16 cellular contexts compared by ENCODE assay signal in genomic region chr4:144721994-144722393, GRCh38.
DNase-seq lines count a peak whose midpoint lies in the region; ATAC-seq and TF ChIP-seq lines count a peak whose summit lies in the region.
"Had no signal": no experiment of that assay in that cellular context is flagged by ENCODE, and none has a peak within 500 bp of the region (broad histone marks: within the 10 kb centered on the region; RNA-seq: fewer than 3 reads in every experiment).

No MANE protein-coding gene starts in this region.

- H3K27ac ChIP-seq in IMR-90 (ENCODE audit: insufficient read depth, low read length), result no peak overlapping the region
- H3K27ac ChIP-seq: BLaER1 treated with 17β-estradiol and CSF1 and Interleukin-3, amounts not matched to agents 10 nM and 100 nM had no signal

- CTCF ChIA-PET in IMR-90 (lab: Yijun Ruan, JAX), result no interaction called here

- no peak overlapping the region for H2AK5ac ChIP-seq in IMR-90 (ENCODE audit: low read depth, low read length)

- no peaks in the 10 kb centered on the region for H3K9me3 ChIP-seq in IMR-90 (ENCODE audit: control insufficient read depth, insufficient read depth, low read length)
- H3K9me3 ChIP-seq: BLaER1 treated with 17β-estradiol and CSF1 and Interleukin-3, amounts not matched to agents 10 nM and 100 nM had no signal

- H3K4ac ChIP-seq in IMR-90 (ENCODE audit: low read depth, low read length), result no peak overlapping the region

- dilution Hi-C loops in IMR-90 (cut with HindIII; ENCODE audit: low sequenced_read_pairs, unreplicated experiment), result no loop called here

- no peaks in the 10 kb centered on the region for H3K36me3 Mint-ChIP-seq in osteocyte (ENCODE audit: unreplicated experiment)
- no peaks in the 10 kb centered on the region for H3K36me3 Mint-ChIP-seq in T-helper 2 cell treated with Interferon-gamma antibody and Interleukin-4, amounts not matched to agents 5 μg/mL and 100 μg/mL, for 36 hours (ENCODE audit: low read depth)
- H3K36me3 Mint-ChIP-seq: CD8-positive, alpha-beta T cell had no signal

- no peak overlapping the region for H3K4me3 ChIP-seq in IMR-90 (ENCODE audit: insufficient read depth, low read depth, low read length)
- H3K4me3 ChIP-seq: BLaER1 treated with 17β-estradiol and CSF1 and Interleukin-3, amounts not matched to agents 10 nM and 100 nM; GM12878; GM23338 had no signal

- no TSS peak for BruUV-seq in IMR-90 (replicated peaks; lab: Mats Ljungman, UMichigan)

- H3K18ac ChIP-seq in IMR-90 (ENCODE audit: low read depth, low read length), result no peak overlapping the region

- H3K4me1 Mint-ChIP-seq in osteocyte (ENCODE audit: unreplicated experiment), result peaks cover 18% of the 10 kb centered on the region
- no peaks in the 10 kb centered on the region for H3K4me1 Mint-ChIP-seq in T-helper 2 cell treated with Interferon-gamma antibody and Interleukin-4, amounts not matched to agents 5 μg/mL and 100 μg/mL, for 36 hours (ENCODE audit: low read depth)
- H3K4me1 Mint-ChIP-seq: B cell had no signal

- H3K9ac ChIP-seq in IMR-90 (ENCODE audit: low read depth, low read length), result no peak overlapping the region
- H3K9ac ChIP-seq: BLaER1 treated with 17β-estradiol and CSF1 and Interleukin-3, amounts not matched to agents 10 nM and 100 nM had no signal

- intact Hi-C loops in IMR-90 (cut with micrococcal nuclease) (no loop called here), posterior vena cava (cut with DNase I) (no loop called here)

- H4K5ac ChIP-seq in IMR-90 (ENCODE audit: low read depth, low read length), result no peak overlapping the region

- H3K4me1 ChIP-seq in IMR-90 (ENCODE audit: control insufficient read depth, insufficient read depth, low read length), result no peaks in the 10 kb centered on the region
- H3K4me1 ChIP-seq: BLaER1 treated with 17β-estradiol and CSF1 and Interleukin-3, amounts not matched to agents 10 nM and 100 nM had no signal

- DNase-seq in IMR-90, result no peak
- DNase-seq in dedifferentiated amniotic fluid mesenchymal stem cell (ENCODE audit: extremely low spot score), result peak; percentile 34
- DNase-seq in osteocyte (ENCODE audit: extremely low spot score, unreplicated experiment), result no peak
- no peak for DNase-seq in posterior vena cava (ENCODE audit: low spot score)
- DNase-seq in T-helper 2 cell treated with Interferon-gamma antibody and Interleukin-4, amounts not matched to agents 5 μg/mL and 100 μg/mL, for 36 hours (ENCODE audit: low spot score), result no peak
- DNase-seq in stimulated activated CD8-positive, alpha-beta memory T cell treated with anti-CD3 and anti-CD28 coated beads, Interleukin-4, amount 100 ng/mL, for 48 hours, result no peak
- no peak for DNase-seq in mucosa of gallbladder (ENCODE audit: low spot score)
- DNase-seq: Calu3; CD8-positive, alpha-beta T cell; DMS79 treated with DMSO at 0.1 percent for 48 hours; EL; HCEC 1CT had no signal

- H3K79me1 ChIP-seq in IMR-90 (ENCODE audit: low read depth in 1 of 2, low read length in 2 of 2), result no peaks in the 10 kb centered on the region

- no peak overlapping the region for H3K4me3 Mint-ChIP-seq in osteocyte (ENCODE audit: unreplicated experiment)
- no peak overlapping the region for H3K4me3 Mint-ChIP-seq in T-helper 2 cell treated with Interferon-gamma antibody and Interleukin-4, amounts not matched to agents 5 μg/mL and 100 μg/mL, for 36 hours
- H3K4me3 Mint-ChIP-seq: B cell; CD8-positive, alpha-beta T cell; GM23338 had no signal

- no peaks in the 10 kb centered on the region for H3K27me3 ChIP-seq in IMR-90 (ENCODE audit: control insufficient read depth, insufficient read depth, low read length)
- H3K27me3 ChIP-seq: BLaER1 treated with 17β-estradiol and CSF1 and Interleukin-3, amounts not matched to agents 10 nM and 100 nM had no signal

- no peaks in the 10 kb centered on the region for H3K36me3 ChIP-seq in IMR-90 (ENCODE audit: control insufficient read depth, insufficient read depth, low read length)
- H3K36me3 ChIP-seq: BLaER1 treated with 17β-estradiol and CSF1 and Interleukin-3, amounts not matched to agents 10 nM and 100 nM had no signal

- no peak overlapping the region for H3K56ac ChIP-seq in IMR-90 (ENCODE audit: extremely low read depth, insufficient read depth, low read length)

- no peak overlapping the region for H2BK120ac ChIP-seq in IMR-90 (ENCODE audit: low read depth, low read length)

- H3K9me3 Mint-ChIP-seq in osteocyte (ENCODE audit: unreplicated experiment), result no peaks in the 10 kb centered on the region
- H3K9me3 Mint-ChIP-seq in T-helper 2 cell treated with Interferon-gamma antibody and Interleukin-4, amounts not matched to agents 5 μg/mL and 100 μg/mL, for 36 hours, result no peaks in the 10 kb centered on the region
- H3K9me3 Mint-ChIP-seq: CD8-positive, alpha-beta T cell; GM23338 had no signal

- no peak overlapping the region for H3K23ac ChIP-seq in IMR-90 (ENCODE audit: low read depth, low read length)

- H3K9me1 ChIP-seq in IMR-90 (ENCODE audit: insufficient read depth, low read length), result no peaks in the 10 kb centered on the region

- no peak for ATAC-seq in IMR-90 (ENCODE audit: low read depth)
- ATAC-seq: CD8-positive, alpha-beta T cell; GM12878; GM23338 had no signal

- H3K27ac Mint-ChIP-seq in osteocyte (ENCODE audit: unreplicated experiment), result peak overlapping the region; percentile 70
- no peak overlapping the region for H3K27ac Mint-ChIP-seq in T-helper 2 cell treated with Interferon-gamma antibody and Interleukin-4, amounts not matched to agents 5 μg/mL and 100 μg/mL, for 36 hours
- H3K27ac Mint-ChIP-seq: B cell; CD8-positive, alpha-beta T cell; GM23338 had no signal

- POLR2A ChIA-PET in IMR-90 (lab: Charles Lee; ENCODE audit: unreplicated experiment), result no interaction called here

- no peak overlapping the region for H4K8ac ChIP-seq in IMR-90 (ENCODE audit: low read depth in 2 of 2, low read length in 2 of 2)

- TF ChIP-seq RAD21 in IMR-90 (IDR thresholded peaks at IDR 0.05; ENCODE audit: low read length), result no peak

- H2AFZ ChIP-seq in IMR-90 (replicated peaks; ENCODE audit: low read length, poor library complexity), result no peak overlapping the region
- H2AFZ ChIP-seq: GM23338 had no signal

- 0 out of 2 replicates have a peak overlapping the region, but pooled peaks have one; percentile 6 for H3K14ac ChIP-seq in IMR-90 (replicated peaks; ENCODE audit: low read depth, low read length)

- no peak overlapping the region for H2BK5ac ChIP-seq in IMR-90 (ENCODE audit: low read depth, low read length, poor library complexity, severe bottlenecking)

- no peak overlapping the region for H3K4me2 ChIP-seq in IMR-90 (ENCODE audit: low read depth, low read length)
- H3K4me2 ChIP-seq: BLaER1 treated with 17β-estradiol and CSF1 and Interleukin-3, amounts not matched to agents 10 nM and 100 nM; GM23338 had no signal

- in situ Hi-C loops in IMR-90 (cut with MboI; ENCODE audit: low sequenced_read_pairs), result no loop called here

- no peak overlapping the region for H2AK9ac ChIP-seq in IMR-90 (replicated peaks; ENCODE audit: low read depth, low read length, poor library complexity)

- H3K27me3 Mint-ChIP-seq in osteocyte (ENCODE audit: unreplicated experiment), result no peaks in the 10 kb centered on the region
- H3K27me3 Mint-ChIP-seq in T-helper 2 cell treated with Interferon-gamma antibody and Interleukin-4, amounts not matched to agents 5 μg/mL and 100 μg/mL, for 36 hours (ENCODE audit: low read depth), result no peaks in the 10 kb centered on the region
- H3K27me3 Mint-ChIP-seq: B cell had no signal

- no peak for TF ChIP-seq CTCF in IMR-90 (conservative IDR thresholded peaks at IDR 0.05; ENCODE audit: low read depth, low read length)
- TF ChIP-seq CTCF in osteocyte (IDR thresholded peaks at IDR 0.05), result no peak

- TF ChIP-seq POLR2A in IMR-90 (IDR thresholded peaks at IDR 0.05; ENCODE audit: low read depth, low read length), result no peak

- no peak overlapping the region for H2BK15ac ChIP-seq in IMR-90 (ENCODE audit: low read depth, low read length)

- no peaks in the 10 kb centered on the region for H4K20me1 ChIP-seq in IMR-90 (ENCODE audit: insufficient read depth, low read length)
- H4K20me1 ChIP-seq: BLaER1 treated with 17β-estradiol and CSF1 and Interleukin-3, amounts not matched to agents 10 nM and 100 nM had no signal

- no peak overlapping the region for H4K91ac ChIP-seq in IMR-90 (ENCODE audit: insufficient read depth, low read depth, low read length)

- H2BK20ac ChIP-seq in IMR-90 (ENCODE audit: low read depth, low read length), result no peak overlapping the region

TF ChIP-seq in IMR-90, 13 proteins besides CTCF, POLR2A, EP300 and RAD21 (continues in another document):
- TF ChIP-seq MAZ (IDR thresholded peaks at IDR 0.05; ENCODE audit: borderline replicate concordance, low read depth, low read length) (no peak), FOS (IDR thresholded peaks at IDR 0.05; ENCODE audit: low read depth, low read length) (no peak), BHLHE40 (IDR thresholded peaks at IDR 0.05; ENCODE audit: low read depth, low read length) (no peak), SMC3 (IDR thresholded peaks at IDR 0.05; ENCODE audit: low read depth, low read length) (no peak), RCOR1 (IDR thresholded peaks at IDR 0.05; ENCODE audit: insufficient replicate concordance, low read length) (no peak), MXI1 (IDR thresholded peaks at IDR 0.05; ENCODE audit: borderline replicate concordance, low read depth, low read length) (no peak), CEBPB (IDR thresholded peaks at IDR 0.05; ENCODE audit: low read depth, low read length) (no peak), NFE2L2 (IDR thresholded peaks at IDR 0.05; ENCODE audit: low read depth, low read length) (no peak), ELK1 (IDR thresholded peaks at IDR 0.05; ENCODE audit: borderline replicate concordance, low read depth, low read length) (no peak), MAFK (IDR thresholded peaks at IDR 0.05; ENCODE audit: low read depth, low read length) (no peak), USF2 (IDR thresholded peaks at IDR 0.05; ENCODE audit: low read depth, low read length) (no peak), RFX5 (IDR thresholded peaks at IDR 0.05; ENCODE audit: low read depth, low read length) (no peak)
